ENCODE assay signal across 7 cellular contexts in genomic region chr20:32091888-32092346, GRCh38. TPM values are rescaled to one million over a fixed set of nuclear protein-coding genes. Genes with fewer than 3 reads are reported as not detected.
A peak's percentile ranks its signal among the peaks of the same experiment; 100 is the strongest.
DNase-seq lines count a peak whose midpoint lies in the region; ATAC-seq, FAIRE-seq and TF ChIP-seq lines count a peak whose summit lies in the region.

No MANE protein-coding gene starts in this region.

- H3K4me1 Mint-ChIP-seq in activated naive CD8-positive, alpha-beta T cell treated with anti-CD3 and anti-CD28 coated beads for 36 hours, result peaks cover 2% of the 10 kb centered on the region

- ATAC-seq in HG02852 (IDR thresholded peaks at IDR 0.05; ENCODE audit: unreplicated experiment), result no peak

- no peak overlapping the region for H3K27ac Mint-ChIP-seq in activated naive CD8-positive, alpha-beta T cell treated with anti-CD3 and anti-CD28 coated beads for 36 hours

- H3K9me3 Mint-ChIP-seq in activated naive CD8-positive, alpha-beta T cell treated with anti-CD3 and anti-CD28 coated beads for 36 hours, result no peaks in the 10 kb centered on the region

- H3K27me3 Mint-ChIP-seq in activated naive CD8-positive, alpha-beta T cell treated with anti-CD3 and anti-CD28 coated beads for 36 hours, result no peaks in the 10 kb centered on the region

- TF ChIP-seq POLR2A in GM12892 (IDR thresholded peaks at IDR 0.05; ENCODE audit: low read depth, low read length), result no peak

- intact Hi-C loops in cardiac septum (cut with DNase I), result loop anchor here (5.0 kb wide), 1 partner anchor 240 kb away; no protein-coding TSS in a partner anchor

- DNase-seq in GM12892 (ENCODE audit: insufficient read length) (peak; percentile 49), NCI-H1417 treated with DMSO at 0.1 percent for 48 hours (lab: John Stamatoyannopoulos, UW) (peak; percentile 8), SW480 (ENCODE audit: low spot score) (peak; percentile 87), cardiac septum (ENCODE audit: low spot score) (peak; percentile 82), retina (peak; percentile 88)
- DNase-seq in activated naive CD8-positive, alpha-beta T cell treated with anti-CD3 and anti-CD28 coated beads for 36 hours, result peak; percentile 73

- peak; percentile 56 for FAIRE-seq in GM12892 (lab: Jason Lieb, UNC)

- H3K4me3 Mint-ChIP-seq in activated naive CD8-positive, alpha-beta T cell treated with anti-CD3 and anti-CD28 coated beads for 36 hours, result no peak overlapping the region

- H3K36me3 Mint-ChIP-seq in activated naive CD8-positive, alpha-beta T cell treated with anti-CD3 and anti-CD28 coated beads for 36 hours, result no peaks in the 10 kb centered on the region

RNA-seq across cellular contexts. Expression of gene TM9SF4, which starts 17.6 kb away (rescaled TPM):
- polyA plus RNA-seq in GM12892 (2012; ENCODE audit: missing spikeins), result 22.0 TPM
- 10 to 100 TPM; 39.2 to 42.5 TPM for total RNA-seq in activated naive CD8-positive, alpha-beta T cell treated with anti-CD3 and anti-CD28 coated beads for 36 hours
- total RNA-seq in cardiac septum, result 31.6 TPM

RNA-seq across cellular contexts. Expression of gene HCK, which starts 39.9 kb away (rescaled TPM):
- 70.4 TPM for polyA plus RNA-seq in GM12892 (2012; ENCODE audit: missing spikeins)
- total RNA-seq in activated naive CD8-positive, alpha-beta T cell treated with anti-CD3 and anti-CD28 coated beads for 36 hours, result not detected
- 5.5 TPM for total RNA-seq in cardiac septum

Comparison
In these comparisons a context has a peak if more than half of its experiments do, and no peak if none do; other contexts are left out.
1. DNase-seq: peak in every context shown above with its lines; median percentile 88 in retina; 87 in SW480; 82 in cardiac septum; 73 in activated naive CD8-positive, alpha-beta T cell treated with anti-CD3 and anti-CD28 coated beads for 36 hours; 49 in GM12892; 8 in NCI-H1417 treated with DMSO at 0.1 percent for 48 hours.